Comparison of ENCODE assay signal across 1 cellular context in the genomic region with DNA sequence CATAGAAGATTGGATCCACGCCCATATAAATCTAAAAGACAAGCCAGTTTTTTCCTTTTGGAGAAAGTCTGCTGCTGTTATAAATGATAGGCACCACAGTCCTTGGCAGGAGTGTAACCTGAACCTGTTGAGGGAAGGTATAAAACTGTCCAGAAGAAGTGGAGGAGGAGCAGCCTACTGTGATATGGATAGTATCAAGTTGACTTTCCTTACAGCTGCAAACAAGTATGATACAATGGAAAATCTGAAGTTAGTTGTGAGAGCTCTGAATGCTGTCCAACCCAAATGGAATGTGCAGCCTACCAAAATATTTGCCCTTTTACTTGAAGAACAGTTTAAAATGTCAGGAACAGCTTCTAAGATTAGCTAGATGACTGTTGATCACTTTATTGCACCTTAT.
TF ChIP-seq lines count a peak whose summit lies in the region.

No MANE protein-coding gene starts in this region.

TF ChIP-seq in SK-N-SH, 30 proteins besides CTCF, POLR2A, EP300 and RAD21 (continued from another document):
- TF ChIP-seq, protein P1, sequence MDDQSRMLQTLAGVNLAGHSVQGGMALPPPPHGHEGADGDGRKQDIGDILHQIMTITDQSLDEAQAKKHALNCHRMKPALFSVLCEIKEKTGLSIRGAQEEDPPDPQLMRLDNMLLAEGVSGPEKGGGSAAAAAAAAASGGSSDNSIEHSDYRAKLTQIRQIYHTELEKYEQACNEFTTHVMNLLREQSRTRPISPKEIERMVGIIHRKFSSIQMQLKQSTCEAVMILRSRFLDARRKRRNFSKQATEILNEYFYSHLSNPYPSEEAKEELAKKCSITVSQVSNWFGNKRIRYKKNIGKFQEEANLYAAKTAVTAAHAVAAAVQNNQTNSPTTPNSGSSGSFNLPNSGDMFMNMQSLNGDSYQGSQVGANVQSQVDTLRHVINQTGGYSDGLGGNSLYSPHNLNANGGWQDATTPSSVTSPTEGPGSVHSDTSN (IDR thresholded peaks at IDR 0.05) = no peak
- no peak for TF ChIP-seq JUND (IDR thresholded peaks at IDR 0.05)
